13 cellular contexts compared by ENCODE assay signal in genomic region chr2:69779258-69779989, GRCh38. TPM values are rescaled to one million over a fixed set of nuclear protein-coding genes. Genes with fewer than 3 reads are reported as not detected.
DNase-seq lines count a peak whose midpoint lies in the region; ATAC-seq and TF ChIP-seq lines count a peak whose summit lies in the region.
"Had no signal": no experiment of that assay in that cellular context is flagged by ENCODE, and none has a peak within 500 bp of the region (broad histone marks: within the 10 kb centered on the region; RNA-seq: fewer than 3 reads in every experiment).

No MANE protein-coding gene starts in this region.

- ATAC-seq in activated naive CD8-positive, alpha-beta T cell treated with anti-CD3 and anti-CD28 coated beads, Interleukin-2, amount 50 U/mL, for 24 hours, result peak; percentile 50
- ATAC-seq: naive thymus-derived CD4-positive, alpha-beta T cell; Right ventricle myocardium inferior had no signal

- H3K27ac ChIP-seq in right atrium auricular region, result no peak overlapping the region
- peak overlapping the region; percentile 57 to 65 for H3K27ac ChIP-seq in liver (ENCODE audit: low read depth in 1 of 2, low read length in 2 of 2)
- H3K27ac ChIP-seq: tibial artery had no signal

- no peaks in the 10 kb centered on the region for H3K27me3 ChIP-seq in right atrium auricular region
- no peaks in the 10 kb centered on the region for H3K27me3 ChIP-seq in liver (ENCODE audit: control insufficient read depth in 4 of 4, insufficient read depth in 4 of 4, low read length in 3 of 4)
- H3K27me3 ChIP-seq: tibial artery had no signal

- H3K36me3 ChIP-seq in right atrium auricular region (no peaks in the 10 kb centered on the region), liver (ENCODE audit: control insufficient read depth in 4 of 4, insufficient read depth in 3 of 4, low read depth in 1 of 4, low read length in 3 of 4) (peaks cover 0 to 1% (median 0%) of the 10 kb centered on the region in 4 donors)

- H3K4me1 ChIP-seq in right atrium auricular region (peaks cover 0 to 7% of the 10 kb centered on the region in 2 donors), liver (ENCODE audit: control insufficient read depth in 4 of 4, insufficient read depth in 4 of 4, low read length in 3 of 4) (peaks cover 12 to 58% (median 56%) of the 10 kb centered on the region in 4 donors)

- peaks cover 38% of the 10 kb centered on the region for H3K4me1 Mint-ChIP-seq in activated naive CD8-positive, alpha-beta T cell treated with anti-CD3 and anti-CD28 coated beads, Interleukin-2, amount 50 U/mL, for 24 hours

- no peak overlapping the region for H3K27ac Mint-ChIP-seq in activated naive CD8-positive, alpha-beta T cell treated with anti-CD3 and anti-CD28 coated beads, Interleukin-2, amount 50 U/mL, for 24 hours
- H3K27ac Mint-ChIP-seq: naive thymus-derived CD4-positive, alpha-beta T cell had no signal

- TF ChIP-seq RAD21 in liver (IDR thresholded peaks at IDR 0.05), result no peak

- no peaks in the 10 kb centered on the region for H3K27me3 Mint-ChIP-seq in activated naive CD8-positive, alpha-beta T cell treated with anti-CD3 and anti-CD28 coated beads, Interleukin-2, amount 50 U/mL, for 24 hours
- H3K27me3 Mint-ChIP-seq: naive thymus-derived CD4-positive, alpha-beta T cell had no signal

- H3K9me3 ChIP-seq in right atrium auricular region (no peaks in the 10 kb centered on the region), liver (ENCODE audit: control insufficient read depth in 4 of 4, low read length in 3 of 4) (no peaks in the 10 kb centered on the region)
- H3K9me3 ChIP-seq: tibial artery had no signal

- intact Hi-C loops in cardiac septum (cut with DNase I), result no loop called here

- no peak overlapping the region for H3K4me3 Mint-ChIP-seq in activated naive CD8-positive, alpha-beta T cell treated with anti-CD3 and anti-CD28 coated beads, Interleukin-2, amount 50 U/mL, for 24 hours
- H3K4me3 Mint-ChIP-seq: naive thymus-derived CD4-positive, alpha-beta T cell had no signal

- peaks cover 8% of the 10 kb centered on the region for H3K9me3 Mint-ChIP-seq in activated naive CD8-positive, alpha-beta T cell treated with anti-CD3 and anti-CD28 coated beads, Interleukin-2, amount 50 U/mL, for 24 hours

- 57% methylated on average over 5 of the region's 5 CpGs for WGBS in liver

- H3K4me3 ChIP-seq in right atrium auricular region, result no peak overlapping the region
- no peak overlapping the region for H3K4me3 ChIP-seq in liver (ENCODE audit: low read depth in 1 of 3, low read length in 3 of 3)
- H3K4me3 ChIP-seq: tibial artery had no signal

- H3K9ac ChIP-seq in liver (ENCODE audit: low read depth in 1 of 2, low read length in 2 of 2), result no peak overlapping the region

- peak; percentile 32 for DNase-seq in right atrium auricular region (ENCODE audit: low spot score)
- no peak for DNase-seq in cardiac septum (ENCODE audit: low spot score)
- DNase-seq in activated naive CD8-positive, alpha-beta T cell treated with anti-CD3 and anti-CD28 coated beads, Interleukin-2, amount 50 U/mL, for 24 hours, result no peak
- DNase-seq in GM10266 (ENCODE audit: extremely low spot score), result no peak
- no peak for DNase-seq in Kasumi-1 (lab: John Stamatoyannopoulos, UW)
- no peak for DNase-seq in ACHN
- DNase-seq in cortex of kidney (lab: John Stamatoyannopoulos, UW), result no peak
- DNase-seq: foreskin melanocyte; naive thymus-derived CD4-positive, alpha-beta T cell; NCI-H1105; tibial artery had no signal

- TF ChIP-seq CTCF in right atrium auricular region (IDR thresholded peaks at IDR 0.05), result no peak
- TF ChIP-seq CTCF in liver (IDR thresholded peaks at IDR 0.05; ENCODE audit: low read depth, low read length, missing input control), result no peak
- TF ChIP-seq CTCF in GM10266 (IDR thresholded peaks at IDR 0.05; ENCODE audit: control insufficient read depth, insufficient read depth, low read depth, missing control alignments), result no peak

- H3K36me3 Mint-ChIP-seq in activated naive CD8-positive, alpha-beta T cell treated with anti-CD3 and anti-CD28 coated beads, Interleukin-2, amount 50 U/mL, for 24 hours (ENCODE audit: low read depth), result peaks cover 5% of the 10 kb centered on the region

- in situ Hi-C loops in ACHN (cut with HindIII; ENCODE audit: low pct_ligation_motif_present, low pct_unique_long_range_greater_than_20kb, low sequenced_read_pairs), result no loop called here

TF ChIP-seq in liver, 16 proteins besides CTCF, POLR2A, EP300 and RAD21:
- TF ChIP-seq, protein P1, sequence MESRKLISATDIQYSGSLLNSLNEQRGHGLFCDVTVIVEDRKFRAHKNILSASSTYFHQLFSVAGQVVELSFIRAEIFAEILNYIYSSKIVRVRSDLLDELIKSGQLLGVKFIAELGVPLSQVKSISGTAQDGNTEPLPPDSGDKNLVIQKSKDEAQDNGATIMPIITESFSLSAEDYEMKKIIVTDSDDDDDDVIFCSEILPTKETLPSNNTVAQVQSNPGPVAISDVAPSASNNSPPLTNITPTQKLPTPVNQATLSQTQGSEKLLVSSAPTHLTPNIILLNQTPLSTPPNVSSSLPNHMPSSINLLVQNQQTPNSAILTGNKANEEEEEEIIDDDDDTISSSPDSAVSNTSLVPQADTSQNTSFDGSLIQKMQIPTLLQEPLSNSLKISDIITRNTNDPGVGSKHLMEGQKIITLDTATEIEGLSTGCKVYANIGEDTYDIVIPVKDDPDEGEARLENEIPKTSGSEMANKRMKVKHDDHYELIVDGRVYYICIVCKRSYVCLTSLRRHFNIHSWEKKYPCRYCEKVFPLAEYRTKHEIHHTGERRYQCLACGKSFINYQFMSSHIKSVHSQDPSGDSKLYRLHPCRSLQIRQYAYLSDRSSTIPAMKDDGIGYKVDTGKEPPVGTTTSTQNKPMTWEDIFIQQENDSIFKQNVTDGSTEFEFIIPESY (IDR thresholded peaks at IDR 0.05), result no peak
- TF ChIP-seq, protein P2, sequence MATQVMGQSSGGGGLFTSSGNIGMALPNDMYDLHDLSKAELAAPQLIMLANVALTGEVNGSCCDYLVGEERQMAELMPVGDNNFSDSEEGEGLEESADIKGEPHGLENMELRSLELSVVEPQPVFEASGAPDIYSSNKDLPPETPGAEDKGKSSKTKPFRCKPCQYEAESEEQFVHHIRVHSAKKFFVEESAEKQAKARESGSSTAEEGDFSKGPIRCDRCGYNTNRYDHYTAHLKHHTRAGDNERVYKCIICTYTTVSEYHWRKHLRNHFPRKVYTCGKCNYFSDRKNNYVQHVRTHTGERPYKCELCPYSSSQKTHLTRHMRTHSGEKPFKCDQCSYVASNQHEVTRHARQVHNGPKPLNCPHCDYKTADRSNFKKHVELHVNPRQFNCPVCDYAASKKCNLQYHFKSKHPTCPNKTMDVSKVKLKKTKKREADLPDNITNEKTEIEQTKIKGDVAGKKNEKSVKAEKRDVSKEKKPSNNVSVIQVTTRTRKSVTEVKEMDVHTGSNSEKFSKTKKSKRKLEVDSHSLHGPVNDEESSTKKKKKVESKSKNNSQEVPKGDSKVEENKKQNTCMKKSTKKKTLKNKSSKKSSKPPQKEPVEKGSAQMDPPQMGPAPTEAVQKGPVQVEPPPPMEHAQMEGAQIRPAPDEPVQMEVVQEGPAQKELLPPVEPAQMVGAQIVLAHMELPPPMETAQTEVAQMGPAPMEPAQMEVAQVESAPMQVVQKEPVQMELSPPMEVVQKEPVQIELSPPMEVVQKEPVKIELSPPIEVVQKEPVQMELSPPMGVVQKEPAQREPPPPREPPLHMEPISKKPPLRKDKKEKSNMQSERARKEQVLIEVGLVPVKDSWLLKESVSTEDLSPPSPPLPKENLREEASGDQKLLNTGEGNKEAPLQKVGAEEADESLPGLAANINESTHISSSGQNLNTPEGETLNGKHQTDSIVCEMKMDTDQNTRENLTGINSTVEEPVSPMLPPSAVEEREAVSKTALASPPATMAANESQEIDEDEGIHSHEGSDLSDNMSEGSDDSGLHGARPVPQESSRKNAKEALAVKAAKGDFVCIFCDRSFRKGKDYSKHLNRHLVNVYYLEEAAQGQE (IDR thresholded peaks at IDR 0.05), result no peak
- no peak for TF ChIP-seq FOXA2 (IDR thresholded peaks at IDR 0.05)
- no peak for TF ChIP-seq HNF4G (IDR thresholded peaks at IDR 0.05)
- TF ChIP-seq MAX (IDR thresholded peaks at IDR 0.05), result no peak
- no peak for TF ChIP-seq HNF4A (conservative IDR thresholded peaks at IDR 0.05)
- TF ChIP-seq YY1 (IDR thresholded peaks at IDR 0.05), result no peak
- no peak for TF ChIP-seq ATF3 (IDR thresholded peaks at IDR 0.05)

RNA-seq across cellular contexts. Expression of gene ANXA4, which starts 37.5 kb away (rescaled TPM):
- total RNA-seq in right atrium auricular region (10 to 100 TPM; 12.7 to 25.9 TPM), cardiac septum (39.7 TPM), liver (10 to 100 TPM; 17.6 to 48.9 TPM)
- polyA plus RNA-seq in liver, result 100 to 1,000 TPM in 1 of 2 donors, 10 to 100 TPM in 1; 69.9 to 135 TPM

RNA-seq across cellular contexts. Expression of gene GMCL1, which starts 50.0 kb away (rescaled TPM):
- total RNA-seq in right atrium auricular region (1 to 10 TPM; 5.4 to 7.2 TPM), cardiac septum (5.7 TPM), liver (10 to 100 TPM in 1 of 2 donors, 1 to 10 TPM in 1; 7.7 to 11.2 TPM)
- 1 to 10 TPM; 5.0 to 6.3 TPM for polyA plus RNA-seq in liver

Comparison
In these comparisons a context has a peak if more than half of its experiments do, and no peak if none do; other contexts are left out.
1. H3K27ac ChIP-seq: peak in liver (2 of 2); none in right atrium auricular region (0 of 2).